ENCODE assay signal across 8 cellular contexts in the genomic region with DNA sequence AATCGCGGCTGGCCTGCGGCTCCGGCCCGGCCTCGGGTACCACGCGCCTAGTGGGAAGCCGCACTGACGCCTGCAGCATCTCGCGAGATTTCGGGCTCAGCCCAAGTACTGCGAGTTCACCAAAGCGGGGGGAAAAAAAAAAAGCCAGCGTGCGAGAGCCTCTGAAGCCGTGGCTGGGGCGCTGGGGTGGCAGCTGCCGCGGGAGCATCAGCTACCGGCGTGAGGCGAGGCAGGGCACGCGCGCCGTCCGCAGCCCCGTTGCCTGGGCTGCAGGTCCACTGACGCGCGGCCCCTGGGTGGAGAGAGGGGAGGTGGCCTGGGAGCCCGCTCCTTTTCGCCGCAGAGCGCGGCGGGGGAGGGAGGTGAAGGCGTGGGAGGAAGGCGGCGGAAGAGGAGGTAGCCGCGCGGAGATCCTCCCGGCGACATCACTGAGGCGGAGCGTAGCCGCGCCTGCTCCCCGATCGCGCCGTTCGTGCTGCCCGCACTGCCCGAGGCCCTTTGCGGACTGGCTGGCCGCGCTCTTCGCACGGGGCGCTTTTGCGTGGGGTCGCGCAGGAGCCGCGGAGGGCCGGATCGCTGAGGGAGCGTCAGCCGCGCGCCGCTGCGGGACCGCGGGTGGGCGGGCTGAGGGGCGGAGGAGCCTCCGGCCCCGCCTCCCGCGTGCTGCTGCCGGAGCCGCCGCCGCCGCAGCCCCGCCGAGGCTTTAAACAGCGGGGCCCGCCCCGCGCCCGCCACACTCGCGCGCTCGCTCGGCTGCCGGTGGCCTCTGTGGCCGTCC. TPM values are rescaled to one million over a fixed set of nuclear protein-coding genes. Genes with fewer than 3 reads are reported as not detected.
DNase-seq lines count a peak whose midpoint lies in the region; ATAC-seq and TF ChIP-seq lines count a peak whose summit lies in the region.

A gene (plus strand): TSS at position 734 of the 778 bp plus-strand sequence. CDS start 189 bp downstream, outside the sequence.

- CTCF ChIA-PET in OCI-LY7 (lab: Charles Lee; ENCODE audit: unreplicated experiment) = no interaction called here

- H3K4me1 ChIP-seq in OCI-LY7 (ENCODE audit: insufficient read depth, low read length, poor library complexity, severe bottlenecking) (peaks cover 43% of the 10 kb centered on the region), mononuclear cell (ENCODE audit: insufficient read depth, low read length) (peaks cover 44% of the 10 kb centered on the region)

- H3K9me3 ChIP-seq in OCI-LY7 (ENCODE audit: low read length) = no peaks in the 10 kb centered on the region
- H3K9me3 ChIP-seq in mononuclear cell (ENCODE audit: low read depth, low read length) = no peaks in the 10 kb centered on the region

- no peaks in the 10 kb centered on the region for H3K27me3 ChIP-seq in mononuclear cell (ENCODE audit: insufficient read depth, low read length)

- TF ChIP-seq CTCF in OCI-LY7 (conservative IDR thresholded peaks at IDR 0.05; ENCODE audit: low read length) (no peak), epithelial cell of esophagus (IDR thresholded peaks at IDR 0.05; ENCODE audit: insufficient read depth, low read depth, low read length, missing control alignments) (no peak)

- H3K9me2 ChIP-seq in OCI-LY7 (ENCODE audit: insufficient read depth, low read length) = no peaks in the 10 kb centered on the region

- intact Hi-C loops in OCI-LY7 (cut with micrococcal nuclease; ENCODE audit: unreplicated experiment) = loop anchor here (2.0 to 5.0 kb wide), 4 partner anchors 176 to 1476 kb away; a partner anchor contains a TSS

- peak; percentile 59 for ATAC-seq in GM21526 (IDR thresholded peaks at IDR 0.05; ENCODE audit: low FRiP score, unreplicated experiment)

- peaks cover 32% of the 10 kb centered on the region for H3K36me3 ChIP-seq in OCI-LY7 (ENCODE audit: insufficient read depth, low read length)

- BruUV-seq in OCI-LY7 (replicated peaks; lab: Mats Ljungman, UMichigan) = no TSS peak

- POLR2A ChIA-PET in OCI-LY7 (lab: Charles Lee) = interaction anchor here (0.6 to 1.9 kb wide), 8 partner anchors 9 to 85 kb away, joined by 3 to 5 read pairs (median 4); no protein-coding TSS in a partner anchor

- peaks cover 87% of the 10 kb centered on the region for H3K79me2 ChIP-seq in OCI-LY7 (ENCODE audit: insufficient read depth, low read depth, low read length)

- H3K27ac ChIP-seq in OCI-LY7 (ENCODE audit: low read depth, low read length, poor library complexity, severe bottlenecking) = peak within 1 kb of the TSS; percentile 92

- H3K4me2 ChIP-seq in OCI-LY7 (ENCODE audit: low read length) = peak within 1 kb of the TSS; percentile 98

- H2AFZ ChIP-seq in OCI-LY7 (ENCODE audit: low read length) = peak within 1 kb of the TSS; percentile 54; the same call in 1 of the 2 replicates

- DNase-seq in DMS 273 (lab: John Stamatoyannopoulos, UW; ENCODE audit: unreplicated experiment) (peak; percentile 97), HuH-7 (ENCODE audit: low spot score) (peak; percentile 75), OCI-LY7 (ENCODE audit: low spot score) (peak; percentile 96), activated T-cell treated with anti-CD3 and anti-CD28 coated beads for 24 hours (ENCODE audit: low read depth) (peak; percentile 83), epithelial cell of esophagus (ENCODE audit: low read depth) (peak; percentile 98)
- DNase-seq in stimulated activated CD8-positive, alpha-beta memory T cell treated with anti-CD3 and anti-CD28 coated beads, Interleukin-2, amount 100 ng/mL, for 48 hours (ENCODE audit: low read depth in 2 of 2) = peak; percentile 79 to 81

- peaks cover 35% of the 10 kb centered on the region; the same call in 1 of the 2 replicates for H4K20me1 ChIP-seq in OCI-LY7 (ENCODE audit: insufficient read depth, low read length)

- peak within 1 kb of the TSS; percentile 83 for H3K4me3 ChIP-seq in OCI-LY7 (ENCODE audit: low read depth, low read length, poor library complexity, severe bottlenecking)
- peak within 1 kb of the TSS; percentile 77 for H3K4me3 ChIP-seq in epithelial cell of esophagus (ENCODE audit: low read length)
- H3K4me3 ChIP-seq in mononuclear cell (ENCODE audit: low read length) = peak within 1 kb of the TSS; percentile 68

RNA-seq across cellular contexts. Expression of the gene that starts here (rescaled TPM):
- 20.6 and 24.1 TPM in 2 replicates for total RNA-seq in OCI-LY7 (2014; rRNA removed; shearing (Covaris generic))
- total RNA-seq in OCI-LY7 (2022) (25.5 and 36.5 TPM in 2 replicates), mononuclear cell (18.6 TPM)

Comparison
In these comparisons a context has a peak if more than half of its experiments do, and no peak if none do; other contexts are left out.
1. Peak in every context shown above with its lines: DNase-seq, ATAC-seq, H3K4me3 ChIP-seq and H3K27ac ChIP-seq.